In genomic region chr2:188475945-188476344, GRCh38 we compare ENCODE assay signal across 13 cellular contexts.
DNase-seq lines count a peak whose midpoint lies in the region; ATAC-seq and TF ChIP-seq lines count a peak whose summit lies in the region.
"Had no signal": no experiment of that assay in that cellular context is flagged by ENCODE, and none has a peak within 500 bp of the region (broad histone marks: within the 10 kb centered on the region; RNA-seq: fewer than 3 reads in every experiment).

No MANE protein-coding gene starts in this region.

- peaks cover 62% of the 10 kb centered on the region for H3K4me1 ChIP-seq in HUES64 (ENCODE audit: insufficient read depth, low read length)
- H3K4me1 ChIP-seq in mammary epithelial cell (ENCODE audit: insufficient read depth, low read length) = no peaks in the 10 kb centered on the region
- H3K4me1 ChIP-seq: left ventricle myocardium inferior had no signal

- no peak overlapping the region for H3K4me3 ChIP-seq in HUES64 (ENCODE audit: low read length)
- no peak overlapping the region for H3K4me3 ChIP-seq in mammary epithelial cell (replicated peaks in 1 of 3; ENCODE audit: insufficient read depth in 1 of 3, low read depth in 2 of 3, low read length in 3 of 3)
- H3K4me3 ChIP-seq: left ventricle myocardium inferior had no signal

- no peak overlapping the region for H3K4me3 Mint-ChIP-seq in activated CD4-positive, alpha-beta memory T cell treated with anti-CD3 and anti-CD28 coated beads for 36 hours

- H3K27ac Mint-ChIP-seq in activated CD4-positive, alpha-beta memory T cell treated with anti-CD3 and anti-CD28 coated beads for 36 hours = no peak overlapping the region

- no peak overlapping the region for H2AFZ ChIP-seq in mammary epithelial cell (ENCODE audit: low read depth, low read length)

- no TSS peak for BruUV-seq in mammary epithelial cell (replicated peaks; lab: Mats Ljungman, UMichigan)

- no peaks in the 10 kb centered on the region for H3K27me3 Mint-ChIP-seq in activated CD4-positive, alpha-beta memory T cell treated with anti-CD3 and anti-CD28 coated beads for 36 hours

- H3K36me3 ChIP-seq in HUES64 (ENCODE audit: insufficient read depth, low read length) (peaks cover 14% of the 10 kb centered on the region), mammary epithelial cell (ENCODE audit: insufficient read depth, low read length) (no peaks in the 10 kb centered on the region)
- H3K36me3 ChIP-seq: left ventricle myocardium inferior had no signal

- in situ Hi-C loops in mammary epithelial cell (cut with MboI; ENCODE audit: low sequenced_read_pairs in 2 of 2) = no loop called here

- dilution Hi-C loops in mammary epithelial cell (cut with HindIII; ENCODE audit: low sequenced_read_pairs) = no loop called here

- no peaks in the 10 kb centered on the region for H3K36me3 Mint-ChIP-seq in activated CD4-positive, alpha-beta memory T cell treated with anti-CD3 and anti-CD28 coated beads for 36 hours

- peak; percentile 35 for ATAC-seq in GM19025 (IDR thresholded peaks at IDR 0.05; ENCODE audit: low read depth, unreplicated experiment)
- ATAC-seq in GM21737 (IDR thresholded peaks at IDR 0.05; ENCODE audit: unreplicated experiment) = no peak
- ATAC-seq: Panc1 had no signal

- POLR2A ChIA-PET in activated CD4-positive, alpha-beta memory T cell treated with anti-CD3 and anti-CD28 coated beads for 36 hours (lab: Charles Lee) = no interaction called here

- CTCF ChIA-PET in mammary epithelial cell (lab: Charles Lee; ENCODE audit: low non-redundant PET) = no interaction called here
- CTCF ChIA-PET in activated CD4-positive, alpha-beta memory T cell treated with anti-CD3 and anti-CD28 coated beads for 36 hours (lab: Charles Lee) = no interaction called here

- DNase-seq in mammary epithelial cell = peak; percentile 27
- peak; percentile 96 for DNase-seq in renal cortical epithelial cell (ENCODE audit: low read depth)
- DNase-seq in activated CD4-positive, alpha-beta memory T cell treated with anti-CD3 and anti-CD28 coated beads for 36 hours = no peak
- DNase-seq in NCI-H146 treated with DMSO at 0.1 percent for 48 hours (lab: John Stamatoyannopoulos, UW; ENCODE audit: unreplicated experiment) = no peak
- DNase-seq in ecto neural progenitor cell (ENCODE audit: low spot score) = no peak
- DNase-seq: left ventricle myocardium inferior, NCI-H1092 treated with DMSO at 0.1 percent for 48 hours, small intestine had no signal

- H3K27me3 ChIP-seq in HUES64 (ENCODE audit: insufficient read depth, low read length) (no peaks in the 10 kb centered on the region), mammary epithelial cell (ENCODE audit: insufficient read depth, low read length) (no peaks in the 10 kb centered on the region)

- H3K27ac ChIP-seq in HUES64 (ENCODE audit: low read depth, low read length) (0 out of 2 replicates have a peak overlapping the region, but pooled peaks have one; percentile 5), mammary epithelial cell (ENCODE audit: insufficient read depth, low read depth, low read length) (no peak overlapping the region)
- H3K27ac ChIP-seq: left ventricle myocardium inferior, VCaP had no signal

- H3K9me3 ChIP-seq in HUES64 (ENCODE audit: insufficient read depth, low read depth, low read length) (no peaks in the 10 kb centered on the region), mammary epithelial cell (replicated peaks; ENCODE audit: insufficient read depth, low read length) (no peaks in the 10 kb centered on the region)

- no peak for TF ChIP-seq CTCF in mammary epithelial cell (conservative IDR thresholded peaks at IDR 0.05 in 1 of 2, IDR thresholded peaks at IDR 0.05 in 1 of 2; ENCODE audit: extremely low read depth in 1 of 2, insufficient read depth in 1 of 2, low read depth in 1 of 2, low read length in 2 of 2)

- H3K9ac ChIP-seq in HUES64 (ENCODE audit: low read depth, low read length) = no peak overlapping the region
- H3K9ac ChIP-seq in mammary epithelial cell (ENCODE audit: insufficient read depth, low read length) = no peak overlapping the region

- no peaks in the 10 kb centered on the region for H3K4me1 Mint-ChIP-seq in activated CD4-positive, alpha-beta memory T cell treated with anti-CD3 and anti-CD28 coated beads for 36 hours (ENCODE audit: low read depth)

- 91% methylated on average over 4 of the region's 4 CpGs for WGBS in HUES64
- 75% methylated on average over 4 of the region's 4 CpGs for WGBS in mammary epithelial cell (ENCODE audit: low coverage, missing lambda C conversion rate)

- H3K79me2 ChIP-seq in mammary epithelial cell (ENCODE audit: insufficient read depth, low read length) = peaks cover 6% of the 10 kb centered on the region

- intact Hi-C loops in mammary epithelial cell (cut with micrococcal nuclease) = no loop called here
- intact Hi-C loops in activated CD4-positive, alpha-beta memory T cell treated with anti-CD3 and anti-CD28 coated beads for 36 hours (cut with micrococcal nuclease) = no loop called here

- no peaks in the 10 kb centered on the region for H3K9me3 Mint-ChIP-seq in activated CD4-positive, alpha-beta memory T cell treated with anti-CD3 and anti-CD28 coated beads for 36 hours

- no peaks in the 10 kb centered on the region for H4K20me1 ChIP-seq in mammary epithelial cell (ENCODE audit: insufficient read depth, low read length)

- no peak overlapping the region for H3K4me2 ChIP-seq in mammary epithelial cell (ENCODE audit: insufficient read depth, low read depth, low read length)

Comparison
In these comparisons a context has a peak if more than half of its experiments do, and no peak if none do; other contexts are left out.
1. DNase-seq: peak in mammary epithelial cell (single experiment) and renal cortical epithelial cell (single experiment); none in activated CD4-positive, alpha-beta memory T cell treated with anti-CD3 and anti-CD28 coated beads for 36 hours (single experiment), NCI-H146 treated with DMSO at 0.1 percent for 48 hours (single experiment) and ecto neural progenitor cell (single experiment).